Comparison of ENCODE assay signal across 22 cellular contexts in the genomic region with DNA sequence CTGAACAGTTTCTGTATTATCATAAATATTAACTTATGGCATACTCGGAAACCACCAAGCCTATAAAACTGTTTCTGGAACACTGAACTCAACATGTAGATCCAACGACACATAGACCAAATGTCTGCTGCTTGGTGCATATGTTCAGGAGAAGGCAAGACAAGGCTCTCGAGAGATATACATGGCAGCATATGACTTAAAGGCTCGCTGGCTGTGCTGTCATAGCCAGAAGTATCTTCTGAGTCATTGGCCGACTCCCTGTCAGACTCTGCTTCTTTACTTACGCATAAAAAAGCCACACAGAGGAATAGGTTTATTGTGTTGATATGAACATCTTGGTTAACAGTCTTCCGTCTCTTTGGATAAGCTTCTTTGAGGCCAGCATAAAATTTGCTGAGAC.
"Had no signal": no experiment of that assay in that cellular context is flagged by ENCODE, and none has a peak within 500 bp of the region (broad histone marks: within the 10 kb centered on the region; RNA-seq: fewer than 3 reads in every experiment).

No MANE protein-coding gene starts in this region.

- H3K9me3 Mint-ChIP-seq: naive thymus-derived CD8-positive, alpha-beta T cell had no signal

- DNase-seq: colonic mucosa; effector CD8-positive, alpha-beta T cell; foreskin fibroblast; kidney; left cardiac atrium; left ventricle myocardium superior; mucosa of descending colon; naive thymus-derived CD8-positive, alpha-beta T cell; psoas muscle; retina; right lobe of liver; stimulated activated CD4-positive, alpha-beta T cell treated with anti-CD3 and anti-CD28 coated beads, Interleukin-2, amount 100 ng/mL, for 24 hours; stimulated activated naive CD4-positive, alpha-beta T cell treated with Interleukin-2 at 50 U/mL for 16 hours; thyroid gland; upper lobe of left lung; uterus had no signal

- H3K27ac Mint-ChIP-seq: naive thymus-derived CD8-positive, alpha-beta T cell had no signal

- ATAC-seq: left cardiac atrium; left ventricle myocardium superior; mucosa of descending colon; naive thymus-derived CD8-positive, alpha-beta T cell; psoas muscle; right lobe of liver had no signal

- H3K36me3 ChIP-seq: colonic mucosa, right lobe of liver, uterus had no signal

- H3K27me3 Mint-ChIP-seq: naive thymus-derived CD8-positive, alpha-beta T cell had no signal

- H3K4me3 Mint-ChIP-seq: naive thymus-derived CD8-positive, alpha-beta T cell had no signal

- FAIRE-seq: endometrium, kidney had no signal

- H3K27me3 ChIP-seq: colonic mucosa, esophagus muscularis mucosa, hepatocyte, neutrophil, right lobe of liver, suprapubic skin, thyroid gland, upper lobe of left lung, uterus had no signal

- H3K4me1 Mint-ChIP-seq: naive thymus-derived CD8-positive, alpha-beta T cell had no signal

- H3K4me3 ChIP-seq: colonic mucosa, esophagus muscularis mucosa, hepatocyte, lung, mucosa of descending colon, psoas muscle, right lobe of liver, suprapubic skin, thyroid gland, upper lobe of left lung, uterus had no signal
